In genomic region chr4:170226288-170226687, GRCh38 we compare ENCODE assay signal across 22 cellular contexts.
DNase-seq lines count a peak whose midpoint lies in the region; ATAC-seq, FAIRE-seq and TF ChIP-seq lines count a peak whose summit lies in the region.
"Had no signal": no experiment of that assay in that cellular context is flagged by ENCODE, and none has a peak within 500 bp of the region (broad histone marks: within the 10 kb centered on the region; RNA-seq: fewer than 3 reads in every experiment).

No MANE protein-coding gene starts in this region.

- DNase-seq in HCT116 (ENCODE audit: low read depth, low spot score): no peak
- DNase-seq in H1 (ENCODE audit: low read depth in 1 of 2, low spot score in 2 of 2): no peak
- peak in 1 of 2 donors; percentile 65 for DNase-seq in upper lobe of left lung
- no peak for DNase-seq in activated CD4-positive, alpha-beta T cell treated with anti-CD3 and anti-CD28 coated beads for 36 hours
- no peak for DNase-seq in NCI-H146 treated with DMSO at 0.1 percent for 48 hours (lab: John Stamatoyannopoulos, UW; ENCODE audit: unreplicated experiment)
- DNase-seq: activated CD4-positive, alpha-beta T cell treated with anti-CD3 and anti-CD28 coated beads for 48 hours; activated naive CD8-positive, alpha-beta T cell treated with anti-CD3 and anti-CD28 coated beads, Interleukin-2, amount 10 ng/mL, durations not matched to agents 7 days and 5 days; CD4-positive, alpha-beta T cell; DMS79 treated with DMSO at 0.1 percent for 48 hours; naive B cell; NCI-H1436; NCI-H2171; NCI-H748 treated with DMSO at 0.1 percent for 48 hours; ovary; T-helper 1 cell had no signal

- H3K4me3 ChIP-seq in HCT116 (replicated peaks in 1 of 2; ENCODE audit: low read depth in 1 of 2, low read length in 2 of 2): peak overlapping the region in 1 of 2 experiments; percentile 22; a peak in 1 of 4 replicates
- H3K4me3 ChIP-seq in H1 (ENCODE audit: extremely low read depth in 1 of 4, insufficient read depth in 2 of 4, low read depth in 3 of 4, low read length in 4 of 4): no peak overlapping the region
- no peak overlapping the region for H3K4me3 ChIP-seq in liver (ENCODE audit: low read depth in 1 of 3, low read length in 3 of 3)
- peak overlapping the region in 3 of 4 donors; percentile 23 to 32 (median 27) for H3K4me3 ChIP-seq in upper lobe of left lung
- H3K4me3 ChIP-seq: body of pancreas, HAP-1, ovary, suprapubic skin had no signal

- no peak overlapping the region for H2BK20ac ChIP-seq in H1 (ENCODE audit: low read length)

- no peak overlapping the region for H3K18ac ChIP-seq in H1 (ENCODE audit: extremely low read depth, low read length)

- no peaks in the 10 kb centered on the region for H3K23me2 ChIP-seq in H1 (ENCODE audit: low read depth, low read length)

- no peak overlapping the region for H3K14ac ChIP-seq in H1 (ENCODE audit: insufficient read length)

- ATAC-seq in HCT116 (peak; percentile 84), upper lobe of left lung (ENCODE audit: low FRiP score in 2 of 2) (peak; percentile 66 to 91), GM21360 (IDR thresholded peaks at IDR 0.05; ENCODE audit: unreplicated experiment) (no peak)
- no peak for ATAC-seq in activated CD4-positive, alpha-beta T cell treated with anti-CD3 and anti-CD28 coated beads for 36 hours
- ATAC-seq: body of pancreas, Right ventricle myocardium inferior, sciatic nerve had no signal

- H2BK15ac ChIP-seq in H1 (ENCODE audit: low read length): no peak overlapping the region

- WGBS in H1 (ENCODE audit: extremely low coverage in 1 of 2, insufficient coverage in 1 of 2, insufficient read length in 1 of 2, insufficient replicate concordance in 2 of 2, low coverage in 1 of 2, low lambda C conversion rate in 2 of 2, missing lambda C conversion rate in 1 of 2), 2 experiments: 94% methylated on average over 2 of the region's 2 CpGs; no CpG with 5 or more reads in 1 of the 2 experiments
- WGBS in liver: 23% methylated on average over 2 of the region's 2 CpGs
- WGBS in upper lobe of left lung, 2 donors: 35 to 37% methylated on average over 2 of the region's 2 CpGs

- no peak overlapping the region for H4K5ac ChIP-seq in H1 (ENCODE audit: insufficient read length, low read depth, low read length)

- no peak overlapping the region for H2AK5ac ChIP-seq in H1 (ENCODE audit: low read depth, low read length)

- H2BK12ac ChIP-seq in H1 (ENCODE audit: low read depth, low read length): no peak overlapping the region

- no TSS peak for BruUV-seq in HCT116 (replicated peaks; lab: Mats Ljungman, UMichigan)

- TF ChIP-seq CTCF in HCT116 (IDR thresholded peaks at IDR 0.05 in 2 of 3, conservative IDR thresholded peaks at IDR 0.05 in 1 of 3; ENCODE audit: borderline replicate concordance in 1 of 3, insufficient read depth in 1 of 3, low read depth in 2 of 3, low read length in 2 of 3): no peak
- no peak for TF ChIP-seq CTCF in H1 (IDR thresholded peaks at IDR 0.05; ENCODE audit: control extremely low read depth in 1 of 3, insufficient read depth in 1 of 3, low read depth in 1 of 3, low read length in 3 of 3)
- no peak for TF ChIP-seq CTCF in liver (IDR thresholded peaks at IDR 0.05; ENCODE audit: low read depth, low read length, missing input control)
- no peak for TF ChIP-seq CTCF in upper lobe of left lung (IDR thresholded peaks at IDR 0.05)

- H2BK120ac ChIP-seq in H1 (replicated peaks; ENCODE audit: low read depth, low read length): no peak overlapping the region

- CTCF ChIA-PET in HCT116 (lab: Charles Lee): no interaction called here
- CTCF ChIA-PET in H1 (lab: Charles Lee; ENCODE audit: partially characterized antibody): interaction anchor here (0.8 to 0.9 kb wide), 2 partner anchors 24 to 149 kb away, joined by 3 read pairs; no protein-coding TSS in a partner anchor
- CTCF ChIA-PET in activated CD4-positive, alpha-beta T cell treated with anti-CD3 and anti-CD28 coated beads for 36 hours (lab: Charles Lee): no interaction called here

- no peaks in the 10 kb centered on the region for H3K79me2 ChIP-seq in HCT116 (ENCODE audit: insufficient read depth, low read length)
- no peaks in the 10 kb centered on the region for H3K79me2 ChIP-seq in H1 (ENCODE audit: control insufficient read depth in 1 of 2, insufficient read depth in 2 of 2, low read length in 2 of 2)

- POLR2A ChIA-PET in HCT116 (lab: Charles Lee): no interaction called here
- POLR2A ChIA-PET in H1 (lab: Charles Lee; ENCODE audit: partially characterized antibody): no interaction called here
- POLR2A ChIA-PET in activated CD4-positive, alpha-beta T cell treated with anti-CD3 and anti-CD28 coated beads for 36 hours (lab: Charles Lee): no interaction called here

- no peak overlapping the region for H4K8ac ChIP-seq in H1 (ENCODE audit: extremely low read depth, insufficient read depth, low read length)

- no peak for TF ChIP-seq EP300 in H1 (IDR thresholded peaks at IDR 0.05; ENCODE audit: borderline replicate concordance in 1 of 2, low read depth in 2 of 2, low read length in 2 of 2)
- no peak for TF ChIP-seq EP300 in upper lobe of left lung (IDR thresholded peaks at IDR 0.05)

- H3K4ac ChIP-seq in H1 (replicated peaks; ENCODE audit: insufficient read length, low read depth, low read length): no peak overlapping the region

- H3K27me3 Mint-ChIP-seq in activated CD4-positive, alpha-beta T cell treated with anti-CD3 and anti-CD28 coated beads for 36 hours: no peaks in the 10 kb centered on the region
- H3K27me3 Mint-ChIP-seq: CD4-positive, alpha-beta T cell had no signal

- H4K20me1 ChIP-seq in HCT116 (ENCODE audit: insufficient read depth): no peaks in the 10 kb centered on the region
- H4K20me1 ChIP-seq in H1 (replicated peaks in 1 of 2; ENCODE audit: control insufficient read depth in 1 of 2, insufficient read depth in 2 of 2, low read length in 2 of 2): no peaks in the 10 kb centered on the region

- no peak overlapping the region for H4K91ac ChIP-seq in H1 (replicated peaks; ENCODE audit: insufficient read length, low read length)

- H3K4me3 Mint-ChIP-seq in activated CD4-positive, alpha-beta T cell treated with anti-CD3 and anti-CD28 coated beads for 36 hours: no peak overlapping the region
- H3K4me3 Mint-ChIP-seq: activated naive CD8-positive, alpha-beta T cell treated with anti-CD3 and anti-CD28 coated beads, Interleukin-2, amount 10 ng/mL, durations not matched to agents 7 days and 5 days; CD4-positive, alpha-beta T cell had no signal

- H3K4me2 ChIP-seq in HCT116 (ENCODE audit: low read length) (peak overlapping the region; percentile 38), H1 (ENCODE audit: insufficient read depth in 1 of 2, low read depth in 2 of 2, low read length in 2 of 2) (0 out of 4 replicates have a peak overlapping the region, but pooled peaks of 1 of the 2 experiments have one; percentile 2)

- H3K56ac ChIP-seq in H1 (replicated peaks; ENCODE audit: insufficient read length, low read depth, low read length): no peak overlapping the region

- intact Hi-C loops in HCT116 (cut with micrococcal nuclease): no loop called here
- intact Hi-C loops in activated CD4-positive, alpha-beta T cell treated with anti-CD3 and anti-CD28 coated beads for 36 hours (cut with DNase I, micrococcal nuclease): no loop called here

- no peak overlapping the region for H3K9ac ChIP-seq in HCT116 (ENCODE audit: low read length)
- no peak overlapping the region for H3K9ac ChIP-seq in H1 (replicated peaks in 1 of 4; ENCODE audit: extremely low read depth in 1 of 4, low read depth in 3 of 4, low read length in 3 of 4)
- no peak overlapping the region for H3K9ac ChIP-seq in liver (ENCODE audit: low read depth in 1 of 2, low read length in 2 of 2)

- TF ChIP-seq RAD21 in HCT116 (IDR thresholded peaks at IDR 0.05; ENCODE audit: low read depth) (no peak), H1 (IDR thresholded peaks at IDR 0.05 in 1 of 2, conservative IDR thresholded peaks at IDR 0.05 in 1 of 2; ENCODE audit: low read depth in 2 of 2, low read length in 2 of 2) (no peak), liver (IDR thresholded peaks at IDR 0.05) (no peak)

- H3K27ac Mint-ChIP-seq in activated CD4-positive, alpha-beta T cell treated with anti-CD3 and anti-CD28 coated beads for 36 hours: no peak overlapping the region
- H3K27ac Mint-ChIP-seq: activated naive CD8-positive, alpha-beta T cell treated with anti-CD3 and anti-CD28 coated beads, Interleukin-2, amount 10 ng/mL, durations not matched to agents 7 days and 5 days; CD4-positive, alpha-beta T cell had no signal

- TF ChIP-seq POLR2A in HCT116 (IDR thresholded peaks at IDR 0.05; ENCODE audit: borderline replicate concordance, extremely low read depth, insufficient read depth, insufficient read length) (no peak), H1 (IDR thresholded peaks at IDR 0.05; ENCODE audit: control extremely low read depth in 1 of 2, low read depth in 2 of 2, low read length in 2 of 2) (no peak), upper lobe of left lung (IDR thresholded peaks at IDR 0.05) (peak in 1 of 4 donors; percentile 72)

- H3K9me3 ChIP-seq in HCT116 (ENCODE audit: control insufficient read depth in 1 of 2, insufficient read depth in 1 of 2, low read depth in 1 of 2, low read length in 2 of 2) (no peaks in the 10 kb centered on the region), H1 (ENCODE audit: insufficient read depth in 2 of 2, low read depth in 1 of 2, low read length in 1 of 2) (no peaks in the 10 kb centered on the region; a peak in 1 of 4 replicates), liver (ENCODE audit: control insufficient read depth in 4 of 4, low read length in 3 of 4) (peaks cover 0 to 3% (median 0%) of the 10 kb centered on the region in 4 donors), upper lobe of left lung (peaks cover 0 to 10% (median 0%) of the 10 kb centered on the region in 4 donors)
- H3K9me3 ChIP-seq: body of pancreas, HAP-1, ovary, suprapubic skin had no signal

- no peaks in the 10 kb centered on the region for H3K36me3 Mint-ChIP-seq in activated CD4-positive, alpha-beta T cell treated with anti-CD3 and anti-CD28 coated beads for 36 hours (ENCODE audit: low read depth)
- H3K36me3 Mint-ChIP-seq: activated naive CD8-positive, alpha-beta T cell treated with anti-CD3 and anti-CD28 coated beads, Interleukin-2, amount 10 ng/mL, durations not matched to agents 7 days and 5 days had no signal

- H3K27me3 ChIP-seq in HCT116 (ENCODE audit: insufficient read depth, low read length): no peaks in the 10 kb centered on the region
- H3K27me3 ChIP-seq in H1 (replicated peaks in 1 of 4; ENCODE audit: control insufficient read depth in 3 of 4, extremely low read depth in 1 of 4, insufficient read depth in 3 of 4, low read length in 3 of 4): no peaks in the 10 kb centered on the region
- H3K27me3 ChIP-seq in liver (ENCODE audit: control insufficient read depth in 4 of 4, insufficient read depth in 4 of 4, low read length in 3 of 4): no peaks in the 10 kb centered on the region
- H3K27me3 ChIP-seq in upper lobe of left lung: no peaks in the 10 kb centered on the region
- H3K27me3 ChIP-seq: body of pancreas, ovary, suprapubic skin had no signal

- no peaks in the 10 kb centered on the region for H3K79me1 ChIP-seq in H1 (ENCODE audit: low read depth, low read length)

- H2AFZ ChIP-seq in HCT116 (ENCODE audit: low read depth, low read length, poor library complexity, severe bottlenecking) (peak overlapping the region; percentile 69), H1 (ENCODE audit: low read length) (peak overlapping the region; percentile 91)

- no peaks in the 10 kb centered on the region for H3K9me2 ChIP-seq in HCT116 (ENCODE audit: insufficient read depth)

- H3K36me3 ChIP-seq in HCT116 (ENCODE audit: control insufficient read depth in 1 of 2, insufficient read depth in 2 of 2, low read length in 2 of 2): no peaks in the 10 kb centered on the region
- no peaks in the 10 kb centered on the region for H3K36me3 ChIP-seq in H1 (ENCODE audit: control insufficient read depth in 2 of 4, insufficient read depth in 4 of 4, low read length in 3 of 4)
- H3K36me3 ChIP-seq in liver (ENCODE audit: control insufficient read depth in 4 of 4, insufficient read depth in 3 of 4, low read depth in 1 of 4, low read length in 3 of 4): no peaks in the 10 kb centered on the region
- H3K36me3 ChIP-seq in upper lobe of left lung: no peaks in the 10 kb centered on the region
- H3K36me3 ChIP-seq: HAP-1, ovary, suprapubic skin had no signal

- no peak overlapping the region for H2BK5ac ChIP-seq in H1 (ENCODE audit: low read depth, low read length)

- H3K23ac ChIP-seq in H1 (ENCODE audit: insufficient read length): no peak overlapping the region

- no peak for FAIRE-seq in H1 (lab: Jason Lieb, UNC)

- peaks cover 3% of the 10 kb centered on the region for H3K9me3 Mint-ChIP-seq in activated CD4-positive, alpha-beta T cell treated with anti-CD3 and anti-CD28 coated beads for 36 hours (ENCODE audit: low read depth)

- H3K4me1 Mint-ChIP-seq in activated CD4-positive, alpha-beta T cell treated with anti-CD3 and anti-CD28 coated beads for 36 hours: no peaks in the 10 kb centered on the region
- H3K4me1 Mint-ChIP-seq: activated naive CD8-positive, alpha-beta T cell treated with anti-CD3 and anti-CD28 coated beads, Interleukin-2, amount 10 ng/mL, durations not matched to agents 7 days and 5 days had no signal

- H3K4me1 ChIP-seq in HCT116 (ENCODE audit: control insufficient read depth in 1 of 2, insufficient read depth in 2 of 2, low read length in 2 of 2) (peaks cover 0 to 7% of the 10 kb centered on the region in 2 experiments; a peak in 1 of 4 replicates), H1 (replicated peaks in 1 of 4; ENCODE audit: control insufficient read depth in 3 of 4, insufficient read depth in 4 of 4, low read length in 3 of 4) (peaks cover 0 to 4% (median 1%) of the 10 kb centered on the region in 4 experiments; a peak in 2 of 7 replicates), liver (ENCODE audit: control insufficient read depth in 4 of 4, insufficient read depth in 4 of 4, low read length in 3 of 4) (peaks cover 0 to 2% (median 0%) of the 10 kb centered on the region in 4 donors), upper lobe of left lung (no peaks in the 10 kb centered on the region)
- H3K4me1 ChIP-seq: body of pancreas, HAP-1, suprapubic skin had no signal

- RAD21 ChIA-PET in HCT116 (lab: Charles Lee; ENCODE audit: low non-redundant PET in 1 of 2, low total read pairs in 2 of 2, uncharacterized antibody in 2 of 2, unreplicated experiment in 2 of 2): no interaction called here

- H3K27ac ChIP-seq in HCT116 (ENCODE audit: low read depth, low read length) (no peak overlapping the region), H1 (ENCODE audit: low read depth, low read length) (no peak overlapping the region), liver (ENCODE audit: low read depth in 1 of 2, low read length in 2 of 2) (no peak overlapping the region), upper lobe of left lung (no peak overlapping the region)
- H3K27ac ChIP-seq: body of pancreas, ovary, suprapubic skin had no signal

Comparison
In these comparisons a context has a peak if more than half of its experiments do, and no peak if none do; other contexts are left out.
1. ATAC-seq: peak in HCT116 (single experiment) and upper lobe of left lung (2 of 2); none in activated CD4-positive, alpha-beta T cell treated with anti-CD3 and anti-CD28 coated beads for 36 hours (single experiment) and GM21360 (single experiment).
2. H3K4me3 ChIP-seq: peak in upper lobe of left lung (3 of 4); none in H1 (0 of 4) and liver (0 of 3).
3. Of the 16 proteins assayed by ChIP-seq in both H1 and HCT116: peak only in H1: none; only in HCT116: POLR2AphosphoS5 and SP1; in both: none; in neither: 14.